Comparison of ENCODE assay signal across 1 cellular context in genomic region chr1:27430903-27431653, GRCh38.
TF ChIP-seq lines count a peak whose summit lies in the region.

No MANE protein-coding gene starts in this region.

TF ChIP-seq in K562, 482 proteins besides CTCF, POLR2A, EP300 and RAD21:
- TF ChIP-seq TFAP4 (CRISPR knock-in tag; IDR thresholded peaks at IDR 0.05; ENCODE audit: borderline replicate concordance) (peak; percentile 61; the same call in 1 of the 2 replicates), PATZ1 (CRISPR knock-in tag; IDR thresholded peaks at IDR 0.05; ENCODE audit: borderline replicate concordance) (no peak), ARID1B (IDR thresholded peaks at IDR 0.05) (peak; percentile 8; the same call in 1 of the 2 replicates), SPI1 (IDR thresholded peaks at IDR 0.05; ENCODE audit: borderline replicate concordance, low read depth, low read length) (peak; percentile 72), SIN3A (IDR thresholded peaks at IDR 0.05; ENCODE audit: borderline replicate concordance in 2 of 2, control insufficient read depth in 1 of 2, low read depth in 2 of 2, low read length in 2 of 2) (peak in 1 of 2 experiments; percentile 55; a peak in 1 of 4 replicates), DACH1 (IDR thresholded peaks at IDR 0.05; ENCODE audit: partially characterized antibody) (peak; percentile 71), SRF (CRISPR knock-in tag; IDR thresholded peaks at IDR 0.05) (0 out of 4 replicates have a peak, but pooled peaks of 1 of the 2 experiments have one; percentile 42), MLLT1 (IDR thresholded peaks at IDR 0.05) (no peak), ZBTB9 (CRISPR knock-in tag; IDR thresholded peaks at IDR 0.05) (no peak), RFX1 (IDR thresholded peaks at IDR 0.05) (peak; percentile 63), EZH2 (IDR thresholded peaks at IDR 0.05; ENCODE audit: borderline replicate concordance, low read depth, low read length) (no peak), CBFA2T3 (IDR thresholded peaks at IDR 0.05) (peak; percentile 50), ZNF778 (CRISPR knock-in tag; IDR thresholded peaks at IDR 0.05) (no peak), SRSF9 (IDR thresholded peaks at IDR 0.05; ENCODE audit: borderline replicate concordance, low read depth, low read length) (no peak), XRCC4 (IDR thresholded peaks at IDR 0.05; ENCODE audit: extremely low read depth, insufficient read depth, insufficient read length) (no peak), HDAC1 (IDR thresholded peaks at IDR 0.05) (peak in 1 of 2 experiments; percentile 10; a peak in 1 of 4 replicates), CTBP1 (IDR thresholded peaks at IDR 0.05; ENCODE audit: borderline replicate concordance) (0 out of 2 replicates have a peak, but pooled peaks have one; percentile 21)
- TF ChIP-seq, protein P1, sequence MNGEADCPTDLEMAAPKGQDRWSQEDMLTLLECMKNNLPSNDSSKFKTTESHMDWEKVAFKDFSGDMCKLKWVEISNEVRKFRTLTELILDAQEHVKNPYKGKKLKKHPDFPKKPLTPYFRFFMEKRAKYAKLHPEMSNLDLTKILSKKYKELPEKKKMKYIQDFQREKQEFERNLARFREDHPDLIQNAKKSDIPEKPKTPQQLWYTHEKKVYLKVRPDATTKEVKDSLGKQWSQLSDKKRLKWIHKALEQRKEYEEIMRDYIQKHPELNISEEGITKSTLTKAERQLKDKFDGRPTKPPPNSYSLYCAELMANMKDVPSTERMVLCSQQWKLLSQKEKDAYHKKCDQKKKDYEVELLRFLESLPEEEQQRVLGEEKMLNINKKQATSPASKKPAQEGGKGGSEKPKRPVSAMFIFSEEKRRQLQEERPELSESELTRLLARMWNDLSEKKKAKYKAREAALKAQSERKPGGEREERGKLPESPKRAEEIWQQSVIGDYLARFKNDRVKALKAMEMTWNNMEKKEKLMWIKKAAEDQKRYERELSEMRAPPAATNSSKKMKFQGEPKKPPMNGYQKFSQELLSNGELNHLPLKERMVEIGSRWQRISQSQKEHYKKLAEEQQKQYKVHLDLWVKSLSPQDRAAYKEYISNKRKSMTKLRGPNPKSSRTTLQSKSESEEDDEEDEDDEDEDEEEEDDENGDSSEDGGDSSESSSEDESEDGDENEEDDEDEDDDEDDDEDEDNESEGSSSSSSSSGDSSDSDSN (IDR thresholded peaks at IDR 0.05; ENCODE audit: borderline replicate concordance in 1 of 2, low read depth in 2 of 2, low read length in 2 of 2), result 0 out of 4 replicates have a peak, but pooled peaks of 1 of the 2 experiments have one; percentile 23
- TF ChIP-seq, protein P2, sequence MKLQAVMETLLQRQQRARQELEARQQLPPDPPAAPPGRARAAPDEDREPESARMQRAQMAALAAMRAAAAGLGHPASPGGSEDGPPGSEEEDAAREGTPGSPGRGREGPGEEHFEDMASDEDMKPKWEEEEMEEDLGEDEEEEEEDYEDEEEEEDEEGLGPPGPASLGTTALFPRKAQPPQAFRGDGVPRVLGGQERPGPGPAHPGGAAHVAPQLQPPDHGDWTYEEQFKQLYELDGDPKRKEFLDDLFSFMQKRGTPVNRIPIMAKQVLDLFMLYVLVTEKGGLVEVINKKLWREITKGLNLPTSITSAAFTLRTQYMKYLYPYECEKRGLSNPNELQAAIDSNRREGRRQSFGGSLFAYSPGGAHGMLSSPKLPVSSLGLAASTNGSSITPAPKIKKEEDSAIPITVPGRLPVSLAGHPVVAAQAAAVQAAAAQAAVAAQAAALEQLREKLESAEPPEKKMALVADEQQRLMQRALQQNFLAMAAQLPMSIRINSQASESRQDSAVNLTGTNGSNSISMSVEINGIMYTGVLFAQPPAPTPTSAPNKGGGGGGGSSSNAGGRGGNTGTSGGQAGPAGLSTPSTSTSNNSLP (IDR thresholded peaks at IDR 0.05; ENCODE audit: borderline replicate concordance, low read depth, low read length), result 0 out of 2 replicates have a peak, but pooled peaks have one; percentile 14
- TF ChIP-seq, protein P3, sequence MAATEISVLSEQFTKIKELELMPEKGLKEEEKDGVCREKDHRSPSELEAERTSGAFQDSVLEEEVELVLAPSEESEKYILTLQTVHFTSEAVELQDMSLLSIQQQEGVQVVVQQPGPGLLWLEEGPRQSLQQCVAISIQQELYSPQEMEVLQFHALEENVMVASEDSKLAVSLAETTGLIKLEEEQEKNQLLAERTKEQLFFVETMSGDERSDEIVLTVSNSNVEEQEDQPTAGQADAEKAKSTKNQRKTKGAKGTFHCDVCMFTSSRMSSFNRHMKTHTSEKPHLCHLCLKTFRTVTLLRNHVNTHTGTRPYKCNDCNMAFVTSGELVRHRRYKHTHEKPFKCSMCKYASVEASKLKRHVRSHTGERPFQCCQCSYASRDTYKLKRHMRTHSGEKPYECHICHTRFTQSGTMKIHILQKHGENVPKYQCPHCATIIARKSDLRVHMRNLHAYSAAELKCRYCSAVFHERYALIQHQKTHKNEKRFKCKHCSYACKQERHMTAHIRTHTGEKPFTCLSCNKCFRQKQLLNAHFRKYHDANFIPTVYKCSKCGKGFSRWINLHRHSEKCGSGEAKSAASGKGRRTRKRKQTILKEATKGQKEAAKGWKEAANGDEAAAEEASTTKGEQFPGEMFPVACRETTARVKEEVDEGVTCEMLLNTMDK (IDR thresholded peaks at IDR 0.05; ENCODE audit: borderline replicate concordance, insufficient read depth, low read depth, low read length, poor library complexity, severe bottlenecking), result no peak
